18 cellular contexts compared by ENCODE assay signal in genomic region chr14:93109572-93110481, GRCh38. TPM values are rescaled to one million over a fixed set of nuclear protein-coding genes. Genes with fewer than 3 reads are reported as not detected.
DNase-seq lines count a peak whose midpoint lies in the region; TF ChIP-seq lines count a peak whose summit lies in the region.
"Had no signal": no experiment of that assay in that cellular context is flagged by ENCODE, and none has a peak within 500 bp of the region (broad histone marks: within the 10 kb centered on the region; RNA-seq: fewer than 3 reads in every experiment).

No MANE protein-coding gene starts in this region.

- H3K27me3 ChIP-seq in Loucy (ENCODE audit: insufficient read depth, low read length, poor library complexity, severe bottlenecking) (no peaks in the 10 kb centered on the region), spleen (replicated peaks in 1 of 7) (no peaks in the 10 kb centered on the region), HAP-1 (ENCODE audit: low read depth) (no peaks in the 10 kb centered on the region)
- H3K27me3 ChIP-seq: BE2C had no signal

- H3K9me2 ChIP-seq in Loucy (replicated peaks; ENCODE audit: low read depth, low read length), result no peaks in the 10 kb centered on the region

- H3K9ac ChIP-seq in Loucy (ENCODE audit: low read depth, low read length, poor library complexity, severe bottlenecking), result peak overlapping the region; percentile 50

- H3K4me1 ChIP-seq in Loucy (ENCODE audit: insufficient read depth, low read length, poor library complexity, severe bottlenecking) (peaks cover 47% of the 10 kb centered on the region), spleen (peaks cover 27 to 100% (median 97%) of the 10 kb centered on the region in 6 donors), HAP-1 (peaks cover 14% of the 10 kb centered on the region)

- no peaks in the 10 kb centered on the region for H3F3A ChIP-seq in Loucy (ENCODE audit: low read depth)

- no peak overlapping the region for H3K27ac Mint-ChIP-seq in neural crest cell (ENCODE audit: unreplicated experiment)
- H3K27ac Mint-ChIP-seq in activated T-helper 1 cell treated with anti-CD3 and anti-CD28 coated beads, Interleukin-12 subunit alpha, Interleukin-12 subunit beta, Interleukin-2, Interleukin-4 antibody, amounts not matched to agents 30 ng/mL and 10 ng/mL and 1 ng/mL, durations not matched to agents 14 hours and 24 hours and 36 hours, result no peak overlapping the region

- in situ Hi-C loops in HAP-1 (cut with MboI; ENCODE audit: low sequenced_read_pairs), result no loop called here

- H3K4me2 ChIP-seq in Loucy (ENCODE audit: low read depth, low read length, poor library complexity, severe bottlenecking), result peak overlapping the region; percentile 74

- CTCF ChIA-PET in RWPE1 (lab: Yijun Ruan, JAX), result no interaction called here

- TF ChIP-seq CTCF in Loucy (conservative IDR thresholded peaks at IDR 0.05; ENCODE audit: low read length) (no peak), RWPE1 (conservative IDR thresholded peaks at IDR 0.05; ENCODE audit: low read depth) (no peak), neural crest cell (conservative IDR thresholded peaks at IDR 0.05) (no peak), spleen (IDR thresholded peaks at IDR 0.05 in 8 of 11, conservative IDR thresholded peaks at IDR 0.05 in 3 of 11) (no peak)

- DNase-seq in CD1c-positive myeloid dendritic cell (ENCODE audit: extremely low spot score) (peak; percentile 52), RWPE1 (ENCODE audit: low spot score) (no peak), neural crest cell (ENCODE audit: low read depth, low spot score) (no peak), spleen (no peak), NCI-H1694 treated with DMSO at 0.1 percent for 48 hours (lab: John Stamatoyannopoulos, UW) (no peak), HAP-1 (ENCODE audit: low spot score in 2 of 2) (no peak)
- no peak for DNase-seq in activated T-helper 1 cell treated with anti-CD3 and anti-CD28 coated beads, Interleukin-12 subunit alpha, Interleukin-12 subunit beta, Interleukin-2, Interleukin-4 antibody, amounts not matched to agents 30 ng/mL and 10 ng/mL and 1 ng/mL, durations not matched to agents 14 hours and 24 hours and 36 hours (ENCODE audit: low spot score)
- DNase-seq: BE2C, EL, KBM-7, NCI-H1930, NCI-H2171 treated with DMSO at 0.1 percent for 48 hours, NCI-H510A, NCI-H82, OCI-M1, RPMI8226 had no signal

- H3K79me2 ChIP-seq in Loucy (ENCODE audit: insufficient read depth, low read length), result peaks cover 93% of the 10 kb centered on the region

- H3K27ac ChIP-seq in RWPE1, result peak overlapping the region; percentile 30
- H3K27ac ChIP-seq in spleen, result peak overlapping the region in 2 of 8 donors; percentile 16 to 99
- H3K27ac ChIP-seq: HL-60 had no signal

- H3K4me3 ChIP-seq in Loucy (ENCODE audit: low read length, poor library complexity, severe bottlenecking) (peak overlapping the region; percentile 18), spleen (no peak overlapping the region), HAP-1 (no peak overlapping the region)

- H3K36me3 ChIP-seq in Loucy (ENCODE audit: insufficient read depth, low read length), result no peaks in the 10 kb centered on the region
- H3K36me3 ChIP-seq in spleen, result peaks cover 0 to 6% (median 0%) of the 10 kb centered on the region in 6 donors
- no peaks in the 10 kb centered on the region for H3K36me3 ChIP-seq in HAP-1 (replicated peaks)

- TF ChIP-seq POLR2A in spleen (IDR thresholded peaks at IDR 0.05), result no peak

- intact Hi-C loops in spleen (cut with DNase I; ENCODE audit: low total_unique reads), result no loop called here
- intact Hi-C loops in activated T-helper 1 cell treated with anti-CD3 and anti-CD28 coated beads, Interleukin-12 subunit alpha, Interleukin-12 subunit beta, Interleukin-2, Interleukin-4 antibody, amounts not matched to agents 30 ng/mL and 10 ng/mL and 1 ng/mL, durations not matched to agents 14 hours and 24 hours and 36 hours (cut with micrococcal nuclease), result loop anchor here (5.0 kb wide), 1 partner anchor 1072 kb away; no protein-coding TSS in a partner anchor

- H3K4me1 Mint-ChIP-seq in neural crest cell, result peaks cover 20% of the 10 kb centered on the region
- H3K4me1 Mint-ChIP-seq in activated T-helper 1 cell treated with anti-CD3 and anti-CD28 coated beads, Interleukin-12 subunit alpha, Interleukin-12 subunit beta, Interleukin-2, Interleukin-4 antibody, amounts not matched to agents 30 ng/mL and 10 ng/mL and 1 ng/mL, durations not matched to agents 14 hours and 24 hours and 36 hours (ENCODE audit: low read depth), result peaks cover 49% of the 10 kb centered on the region

- H3K9me3 Mint-ChIP-seq in neural crest cell, result no peaks in the 10 kb centered on the region
- H3K9me3 Mint-ChIP-seq in activated T-helper 1 cell treated with anti-CD3 and anti-CD28 coated beads, Interleukin-12 subunit alpha, Interleukin-12 subunit beta, Interleukin-2, Interleukin-4 antibody, amounts not matched to agents 30 ng/mL and 10 ng/mL and 1 ng/mL, durations not matched to agents 14 hours and 24 hours and 36 hours, result no peaks in the 10 kb centered on the region

- H2AFZ ChIP-seq in Loucy (ENCODE audit: low read length), result no peak overlapping the region

- no peaks in the 10 kb centered on the region for H3K36me3 Mint-ChIP-seq in neural crest cell (ENCODE audit: low read depth)
- peaks cover 2% of the 10 kb centered on the region for H3K36me3 Mint-ChIP-seq in activated T-helper 1 cell treated with anti-CD3 and anti-CD28 coated beads, Interleukin-12 subunit alpha, Interleukin-12 subunit beta, Interleukin-2, Interleukin-4 antibody, amounts not matched to agents 30 ng/mL and 10 ng/mL and 1 ng/mL, durations not matched to agents 14 hours and 24 hours and 36 hours (ENCODE audit: low read depth)

- POLR2A ChIA-PET in RWPE1 (lab: Yijun Ruan, JAX; ENCODE audit: low non-redundant PET), result no interaction called here

- H3K4me3 Mint-ChIP-seq in neural crest cell, result peak overlapping the region; percentile 66
- H3K4me3 Mint-ChIP-seq in activated T-helper 1 cell treated with anti-CD3 and anti-CD28 coated beads, Interleukin-12 subunit alpha, Interleukin-12 subunit beta, Interleukin-2, Interleukin-4 antibody, amounts not matched to agents 30 ng/mL and 10 ng/mL and 1 ng/mL, durations not matched to agents 14 hours and 24 hours and 36 hours, result no peak overlapping the region

- H4K20me1 ChIP-seq in Loucy (ENCODE audit: insufficient read depth, low read length, poor library complexity, severe bottlenecking), result peaks cover 16% of the 10 kb centered on the region

- H3K27me3 Mint-ChIP-seq in neural crest cell (ENCODE audit: low read depth), result peaks cover 10% of the 10 kb centered on the region
- H3K27me3 Mint-ChIP-seq in activated T-helper 1 cell treated with anti-CD3 and anti-CD28 coated beads, Interleukin-12 subunit alpha, Interleukin-12 subunit beta, Interleukin-2, Interleukin-4 antibody, amounts not matched to agents 30 ng/mL and 10 ng/mL and 1 ng/mL, durations not matched to agents 14 hours and 24 hours and 36 hours (ENCODE audit: insufficient read depth), result no peaks in the 10 kb centered on the region

- WGBS in spleen, 5 donors, result 77 to 89% (median 84%) methylated on average over 14 of the region's 14 CpGs

- H3K9me3 ChIP-seq in Loucy (ENCODE audit: insufficient read depth, low read depth, low read length), result no peaks in the 10 kb centered on the region
- no peaks in the 10 kb centered on the region for H3K9me3 ChIP-seq in spleen
- no peaks in the 10 kb centered on the region for H3K9me3 ChIP-seq in HAP-1
- H3K9me3 ChIP-seq: BE2C had no signal

RNA-seq across cellular contexts. Expression of gene ITPK1, which starts 5.9 kb away (rescaled TPM):
- 59.8 and 63.8 TPM in 2 replicates for total RNA-seq in neural crest cell
- total RNA-seq in spleen, result 100 to 1,000 TPM in 1 of 7 donors, 10 to 100 TPM in 6; 63.8 to 123 (median 75.6) TPM
- 10 to 100 TPM; 22.9 to 46.0 (median 23.9) TPM for polyA plus RNA-seq in spleen
- total RNA-seq in activated T-helper 1 cell treated with anti-CD3 and anti-CD28 coated beads, Interleukin-12 subunit alpha, Interleukin-12 subunit beta, Interleukin-2, Interleukin-4 antibody, amounts not matched to agents 30 ng/mL and 10 ng/mL and 1 ng/mL, durations not matched to agents 14 hours and 24 hours and 36 hours, result 71.0 and 77.3 TPM in 2 replicates
